ENCODE assay signal across 33 cellular contexts in the genomic region with DNA sequence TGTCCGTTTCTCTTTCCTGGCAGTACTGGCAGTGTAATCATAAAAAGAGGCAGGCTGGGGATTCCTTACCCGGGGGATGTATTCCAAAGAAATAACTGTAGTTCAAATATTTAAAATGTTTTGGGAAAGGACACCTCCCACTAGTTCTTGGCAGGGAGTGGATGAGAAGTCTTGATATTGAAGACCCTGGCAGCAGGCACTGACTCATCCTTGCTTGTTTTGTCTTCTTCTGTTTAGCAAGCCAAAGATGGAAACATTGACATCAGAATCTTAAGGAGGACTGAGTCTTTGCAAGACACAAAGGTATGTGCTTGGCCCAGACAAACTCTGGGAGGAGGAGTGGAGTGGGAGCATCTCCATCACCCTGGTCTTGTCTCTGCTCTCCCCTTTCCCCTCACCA. TPM values are rescaled to one million over a fixed set of nuclear protein-coding genes. Genes with fewer than 3 reads are reported as not detected.
DNase-seq lines count a peak whose midpoint lies in the region; ATAC-seq and TF ChIP-seq lines count a peak whose summit lies in the region.
"Had no signal": no experiment of that assay in that cellular context is flagged by ENCODE, and none has a peak within 500 bp of the region (broad histone marks: within the 10 kb centered on the region; RNA-seq: fewer than 3 reads in every experiment).

No MANE protein-coding gene starts in this region.

- no TSS peak for BruUV-seq in MCF 10A (replicated peaks; lab: Mats Ljungman, UMichigan)

- DNase-seq in MCF 10A (ENCODE audit: unreplicated experiment) (peak; percentile 51), breast epithelium (ENCODE audit: low spot score in 2 of 2) (no peak), SJSA1 (ENCODE audit: low read depth in 1 of 2, low spot score in 2 of 2) (peak; percentile 66 to 79), fibroblast of mammary gland (ENCODE audit: low read depth) (peak; percentile 60), uterus (peak; percentile 17 to 63), chondrocyte (ENCODE audit: low spot score) (no peak), left ventricle myocardium inferior (no peak)
- no peak for DNase-seq in stimulated activated naive B cell treated with anti-CD40 and anti-IgM and Interleukin-4, amounts not matched to agents 10 μg/mL and 1 μg/mL and 100 μg/mL, for 72 hours
- DNase-seq: activated T-cell treated with anti-CD3 and anti-CD28 coated beads for 4 hours; effector CD8-positive, alpha-beta T cell; erythroblast; hypothalamus; immature natural killer cell; KBM-7; naive thymus-derived CD8-positive, alpha-beta T cell; NCI-H1436; NCI-H2107; NCI-H446 treated with DMSO at 0.1 percent for 48 hours; nucleus accumbens; psoas muscle; stimulated activated CD4-positive, alpha-beta T cell treated with anti-CD3 and anti-CD28 coated beads, Interleukin-15, amount 100 ng/mL, for 24 hours; stimulated activated naive CD4-positive, alpha-beta T cell treated with Interleukin-2 at 50 U/mL for 16 hours had no signal

- peaks cover 8% of the 10 kb centered on the region for H3K27me3 Mint-ChIP-seq in MCF 10A (ENCODE audit: insufficient read depth, unreplicated experiment)
- H3K27me3 Mint-ChIP-seq in stimulated activated naive B cell treated with anti-CD40 and anti-IgM and Interleukin-4, amounts not matched to agents 10 μg/mL and 1 μg/mL and 100 μg/mL, for 72 hours = peaks cover 9 to 10% of the 10 kb centered on the region in 2 donors
- H3K27me3 Mint-ChIP-seq in chondrocyte (ENCODE audit: low read depth) = peaks cover 38% of the 10 kb centered on the region

- intact Hi-C loops in MCF 10A (cut with micrococcal nuclease) (no loop called here), breast epithelium (cut with DNase I; ENCODE audit: low total_unique reads) (no loop called here), uterus (cut with DNase I; ENCODE audit: low total_unique reads) (no loop called here), left ventricle myocardium inferior (cut with micrococcal nuclease) (no loop called here)

- TF ChIP-seq CTCF in MCF 10A (IDR thresholded peaks at IDR 0.05; ENCODE audit: unreplicated experiment) (no peak), breast epithelium (IDR thresholded peaks at IDR 0.05) (no peak), fibroblast of mammary gland (conservative IDR thresholded peaks at IDR 0.05; ENCODE audit: control insufficient read depth, insufficient read depth, low read depth, low read length) (no peak), uterus (IDR thresholded peaks at IDR 0.05) (no peak), chondrocyte (IDR thresholded peaks at IDR 0.05) (no peak), left ventricle myocardium inferior (IDR thresholded peaks at IDR 0.05; ENCODE audit: borderline replicate concordance) (no peak)

- CTCF ChIA-PET in MCF 10A (lab: Yijun Ruan, JAX) = interaction anchor here (0.5 to 7.6 kb wide), 17 partner anchors 11 to 277 kb away, joined by 3 to 89 read pairs (median 16); a partner anchor contains a TSS

- H3K4me3 ChIP-seq in breast epithelium = no peak overlapping the region
- no peak overlapping the region for H3K4me3 ChIP-seq in SJSA1
- H3K4me3 ChIP-seq in fibroblast of mammary gland (ENCODE audit: control insufficient read depth, low read depth, low read length) = no peak overlapping the region
- H3K4me3 ChIP-seq in uterus = no peak overlapping the region
- H3K4me3 ChIP-seq in left ventricle myocardium inferior = no peak overlapping the region
- H3K4me3 ChIP-seq: gastroesophageal sphincter, HAP-1, psoas muscle, SK-N-MC, thoracic aorta had no signal

- TF ChIP-seq POLR2A in breast epithelium (IDR thresholded peaks at IDR 0.05) (no peak), uterus (IDR thresholded peaks at IDR 0.05) (no peak)

- H3K9me3 ChIP-seq in breast epithelium = no peaks in the 10 kb centered on the region
- no peaks in the 10 kb centered on the region for H3K9me3 ChIP-seq in SJSA1 (replicated peaks)
- H3K9me3 ChIP-seq in uterus = no peaks in the 10 kb centered on the region
- H3K9me3 ChIP-seq in left ventricle myocardium inferior (replicated peaks) = no peaks in the 10 kb centered on the region
- H3K9me3 ChIP-seq: gastroesophageal sphincter, HAP-1, psoas muscle, thoracic aorta had no signal

- ATAC-seq in stimulated activated naive B cell treated with anti-CD40 and anti-IgM and Interleukin-4, amounts not matched to agents 10 μg/mL and 1 μg/mL and 100 μg/mL, for 72 hours (replicated peaks) = no peak
- ATAC-seq: activated CD4-positive, CD25-positive, alpha-beta regulatory T cell treated with anti-CD3 and anti-CD28 coated beads, Interleukin-2, amount 50 U/mL, for 24 hours; gastroesophageal sphincter had no signal

- H3K9me3 Mint-ChIP-seq in MCF 10A (ENCODE audit: unreplicated experiment) (no peaks in the 10 kb centered on the region), chondrocyte (ENCODE audit: low read depth) (no peaks in the 10 kb centered on the region)
- no peaks in the 10 kb centered on the region for H3K9me3 Mint-ChIP-seq in stimulated activated naive B cell treated with anti-CD40 and anti-IgM and Interleukin-4, amounts not matched to agents 10 μg/mL and 1 μg/mL and 100 μg/mL, for 72 hours
- H3K9me3 Mint-ChIP-seq: immature natural killer cell; naive thymus-derived CD8-positive, alpha-beta T cell; T-helper 1 cell treated with Interleukin-12 subunit alpha and Interleukin-12 subunit beta and Interleukin-4 antibody, amounts not matched to agents 30 μg/mL and 1 μg/mL, for 36 hours had no signal

- H3K36me3 Mint-ChIP-seq in MCF 10A (ENCODE audit: insufficient read depth, unreplicated experiment) = no peaks in the 10 kb centered on the region
- no peaks in the 10 kb centered on the region for H3K36me3 Mint-ChIP-seq in stimulated activated naive B cell treated with anti-CD40 and anti-IgM and Interleukin-4, amounts not matched to agents 10 μg/mL and 1 μg/mL and 100 μg/mL, for 72 hours
- H3K36me3 Mint-ChIP-seq in chondrocyte (ENCODE audit: low read depth) = no peaks in the 10 kb centered on the region
- H3K36me3 Mint-ChIP-seq: naive thymus-derived CD8-positive, alpha-beta T cell had no signal

- H3K4me1 Mint-ChIP-seq in MCF 10A (ENCODE audit: insufficient read depth, unreplicated experiment) (peaks cover 32% of the 10 kb centered on the region), chondrocyte (ENCODE audit: low read depth) (peaks cover 7% of the 10 kb centered on the region)
- peaks cover 10 to 18% of the 10 kb centered on the region in 2 donors for H3K4me1 Mint-ChIP-seq in stimulated activated naive B cell treated with anti-CD40 and anti-IgM and Interleukin-4, amounts not matched to agents 10 μg/mL and 1 μg/mL and 100 μg/mL, for 72 hours
- H3K4me1 Mint-ChIP-seq: immature natural killer cell had no signal

- H3K27me3 ChIP-seq in breast epithelium (no peaks in the 10 kb centered on the region), SJSA1 (replicated peaks) (0 out of 2 replicates have a peak, but pooled peaks cover 3% of the 10 kb centered on the region), uterus (no peaks in the 10 kb centered on the region), left ventricle myocardium inferior (ENCODE audit: low read depth) (peaks cover 7% of the 10 kb centered on the region)

- H3K36me3 ChIP-seq in breast epithelium (no peaks in the 10 kb centered on the region), SJSA1 (no peaks in the 10 kb centered on the region), uterus (no peaks in the 10 kb centered on the region), left ventricle myocardium inferior (no peaks in the 10 kb centered on the region)
- H3K36me3 ChIP-seq: gastroesophageal sphincter, HAP-1, thoracic aorta had no signal

- H3K4me1 ChIP-seq in breast epithelium (no peaks in the 10 kb centered on the region), SJSA1 (replicated peaks) (peaks cover 24% of the 10 kb centered on the region), uterus (no peaks in the 10 kb centered on the region), left ventricle myocardium inferior (no peaks in the 10 kb centered on the region)
- H3K4me1 ChIP-seq: gastroesophageal sphincter, HAP-1 had no signal

- H3K4me3 Mint-ChIP-seq in MCF 10A (ENCODE audit: unreplicated experiment) = no peak overlapping the region
- no peak overlapping the region for H3K4me3 Mint-ChIP-seq in stimulated activated naive B cell treated with anti-CD40 and anti-IgM and Interleukin-4, amounts not matched to agents 10 μg/mL and 1 μg/mL and 100 μg/mL, for 72 hours
- H3K4me3 Mint-ChIP-seq in chondrocyte (ENCODE audit: unreplicated experiment) = no peak overlapping the region
- H3K4me3 Mint-ChIP-seq: activated naive CD8-positive, alpha-beta T cell; immature natural killer cell; naive thymus-derived CD8-positive, alpha-beta T cell; T-helper 1 cell treated with Interleukin-12 subunit alpha and Interleukin-12 subunit beta and Interleukin-4 antibody, amounts not matched to agents 30 μg/mL and 1 μg/mL, for 36 hours had no signal

- peak overlapping the region in 1 of 2 donors; percentile 68 for H3K27ac ChIP-seq in breast epithelium
- peak overlapping the region; percentile 71 for H3K27ac ChIP-seq in SJSA1
- H3K27ac ChIP-seq in uterus = peak overlapping the region; percentile 64 to 82
- no peak overlapping the region for H3K27ac ChIP-seq in left ventricle myocardium inferior (replicated peaks)
- H3K27ac ChIP-seq: gastroesophageal sphincter, psoas muscle, RWPE1, SK-N-MC, thoracic aorta had no signal

- H3K27ac Mint-ChIP-seq in MCF 10A (ENCODE audit: low read depth, unreplicated experiment) = no peak overlapping the region
- no peak overlapping the region for H3K27ac Mint-ChIP-seq in stimulated activated naive B cell treated with anti-CD40 and anti-IgM and Interleukin-4, amounts not matched to agents 10 μg/mL and 1 μg/mL and 100 μg/mL, for 72 hours
- no peak overlapping the region for H3K27ac Mint-ChIP-seq in chondrocyte (ENCODE audit: unreplicated experiment)
- H3K27ac Mint-ChIP-seq: activated naive CD8-positive, alpha-beta T cell; immature natural killer cell; T-helper 1 cell treated with Interleukin-12 subunit alpha and Interleukin-12 subunit beta and Interleukin-4 antibody, amounts not matched to agents 30 μg/mL and 1 μg/mL, for 36 hours had no signal

- POLR2A ChIA-PET in MCF 10A (lab: Yijun Ruan, JAX) = interaction anchor here (1.2 to 3.8 kb wide), 8 partner anchors 17 to 43 kb away, joined by 3 to 38 read pairs (median 9); no protein-coding TSS in a partner anchor

RNA-seq across cellular contexts. Expression of a gene that starts 0.6 kb away (rescaled TPM):
- not detected in 2 replicates for total RNA-seq in MCF 10A (2022)
- total RNA-seq in breast epithelium = 1 to 10 TPM in 1 of 3 donors, not detected in 2; 1.5 TPM
- 0.25 and 0.53 TPM in 2 replicates for total RNA-seq in SJSA1 (2014; rRNA removed; shearing (Covaris generic))
- 10 to 100 TPM in 1 of 4 donors, not detected in 3; 40.6 TPM for total RNA-seq in uterus
- total RNA-seq in chondrocyte = not detected in 3 replicates
- not detected for total RNA-seq in left ventricle myocardium inferior
- total RNA-seq: A673; gastroesophageal sphincter; HT-29; naive thymus-derived CD8-positive, alpha-beta T cell; thoracic aorta had no signal

RNA-seq across cellular contexts. Expression of a gene that starts 31.2 kb away (rescaled TPM):
- total RNA-seq in MCF 10A (2022) = 0.58 and 1.1 TPM in 2 replicates
- under 1 TPM in 1 of 3 donors, not detected in 2; 0.59 TPM for total RNA-seq in breast epithelium
- 1.5 and 3.5 TPM in 2 replicates for total RNA-seq in SJSA1 (2014; rRNA removed; shearing (Covaris generic))
- total RNA-seq in uterus = not detected
- total RNA-seq in chondrocyte = not detected in 3 replicates
- total RNA-seq in left ventricle myocardium inferior = not detected
- total RNA-seq: A673; gastroesophageal sphincter; HT-29; liver; naive thymus-derived CD8-positive, alpha-beta T cell; thoracic aorta had no signal

RNA-seq across cellular contexts. Expression of a gene that starts 55.7 kb away (rescaled TPM):
- 10.1 and 18.0 TPM in 2 replicates for total RNA-seq in MCF 10A (2022)
- total RNA-seq in breast epithelium = 10 to 100 TPM in 1 of 3 donors, 1 to 10 TPM in 2; 1.1 to 11.0 (median 3.3) TPM
- 2.0 and 11.7 TPM in 2 replicates for total RNA-seq in SJSA1 (2014; rRNA removed; shearing (Covaris generic))
- total RNA-seq in uterus = 1 to 10 TPM in 2 of 4 donors, under 1 TPM in 1, not detected in 1; 0.59 to 1.7 (median 1.7) TPM
- total RNA-seq in chondrocyte = not detected in 3 replicates
- 3.3 TPM for total RNA-seq in left ventricle myocardium inferior
- total RNA-seq: A673 had no signal

Comparison
In these comparisons a context has a peak if more than half of its experiments do, and no peak if none do; other contexts are left out.
1. DNase-seq: peak in MCF 10A (single experiment), SJSA1 (2 of 2), fibroblast of mammary gland (single experiment) and uterus (2 of 2); none in breast epithelium (0 of 2), stimulated activated naive B cell treated with anti-CD40 and anti-IgM and Interleukin-4, amounts not matched to agents 10 μg/mL and 1 μg/mL and 100 μg/mL, for 72 hours (single experiment), chondrocyte (single experiment) and left ventricle myocardium inferior (single experiment).